17 cellular contexts compared by ENCODE assay signal in genomic region chr3:33826206-33826605, GRCh38.
"Had no signal": no experiment of that assay in that cellular context is flagged by ENCODE, and none has a peak within 500 bp of the region (broad histone marks: within the 10 kb centered on the region; RNA-seq: fewer than 3 reads in every experiment).

No MANE protein-coding gene starts in this region.

- H3K4me3 ChIP-seq: adrenal gland, colonic mucosa, esophagus muscularis mucosa, gastroesophageal sphincter, lung, right atrium auricular region, tibial nerve, uterus had no signal

- H3K36me3 ChIP-seq: colonic mucosa, uterus had no signal

- H3K4me3 Mint-ChIP-seq: naive B cell had no signal

- H3K9me3 ChIP-seq: adrenal gland, colonic mucosa, esophagus muscularis mucosa, gastroesophageal sphincter, right atrium auricular region, tibial nerve, uterus had no signal

- H3K27ac Mint-ChIP-seq: activated T-helper 2 cell treated with anti-CD3 and anti-CD28 coated beads, Interferon-gamma antibody, Interleukin-2, Interleukin-4, amounts not matched to agents 10 μg/mL and 5 μg/mL and 100 μg/mL, durations not matched to agents 14 hours and 24 hours and 36 hours had no signal

- H3K27me3 Mint-ChIP-seq: naive B cell had no signal

- H3K27me3 ChIP-seq: adrenal gland, colonic mucosa, esophagus muscularis mucosa, gastroesophageal sphincter, right atrium auricular region, tibial nerve, uterus had no signal

- ATAC-seq: gastroesophageal sphincter had no signal

- H3K9me3 Mint-ChIP-seq: activated T-helper 2 cell treated with anti-CD3 and anti-CD28 coated beads, Interferon-gamma antibody, Interleukin-2, Interleukin-4, amounts not matched to agents 10 μg/mL and 5 μg/mL and 100 μg/mL, durations not matched to agents 14 hours and 24 hours and 36 hours; naive B cell had no signal

- DNase-seq: activated naive CD4-positive, alpha-beta T cell treated with anti-CD3 and anti-CD28 coated beads, Interleukin-2, amount 50 U/mL, for 16 hours; adrenal gland; caudate nucleus; colonic mucosa; naive B cell; posterior cingulate gyrus; stimulated activated CD4-positive, alpha-beta T cell treated with anti-CD3 and anti-CD28 coated beads, Interleukin-15, amount 100 ng/mL, for 24 hours; stimulated activated CD4-positive, alpha-beta T cell treated with anti-CD3 and anti-CD28 coated beads, Interleukin-4, amount 100 ng/mL, for 24 hours; stimulated activated naive CD4-positive, alpha-beta T cell treated with Interleukin-2 at 50 U/mL for 16 hours; substantia nigra; uterus had no signal

- H3K4me1 ChIP-seq: colonic mucosa, right atrium auricular region, tibial nerve had no signal

- H3K27ac ChIP-seq: adrenal gland, colonic mucosa, esophagus muscularis mucosa, gastroesophageal sphincter, right atrium auricular region, tibial nerve, uterus had no signal
